ENCODE assay signal across 9 cellular contexts in the genomic region with DNA sequence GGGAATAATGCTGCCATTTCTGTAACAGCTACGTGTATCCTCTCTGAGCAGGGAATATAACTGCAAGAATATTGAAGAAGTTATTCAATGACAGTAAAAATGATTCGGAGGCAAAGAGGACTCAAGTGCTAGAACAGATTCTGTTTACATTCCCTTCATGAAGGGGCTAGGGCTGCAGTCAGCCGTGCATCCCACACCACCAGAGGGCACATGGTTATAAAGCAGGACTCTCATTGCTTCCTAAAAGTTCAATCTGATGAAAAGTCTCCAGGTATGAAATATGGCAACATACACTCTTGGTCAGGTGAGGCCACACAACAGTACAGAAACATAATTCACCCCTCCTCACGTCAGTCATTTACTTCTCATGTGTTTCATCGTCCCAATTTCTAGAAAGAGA. TPM values are rescaled to one million over a fixed set of nuclear protein-coding genes. Genes with fewer than 3 reads are reported as not detected.
DNase-seq lines count a peak whose midpoint lies in the region; ATAC-seq, FAIRE-seq and TF ChIP-seq lines count a peak whose summit lies in the region.
"Had no signal": no experiment of that assay in that cellular context is flagged by ENCODE, and none has a peak within 500 bp of the region (broad histone marks: within the 10 kb centered on the region; RNA-seq: fewer than 3 reads in every experiment).

No MANE protein-coding gene starts in this region.

- CTCF ChIA-PET in CD4-positive, alpha-beta memory T cell (lab: Charles Lee; ENCODE audit: partially characterized antibody), result interaction anchor here (1.6 to 1.8 kb wide), 2 partner anchors 82 to 167 kb away, joined by 3 to 4 read pairs; no protein-coding TSS in a partner anchor

- no peaks in the 10 kb centered on the region for H3K9me3 ChIP-seq in CD4-positive, alpha-beta memory T cell (ENCODE audit: control insufficient read depth in 1 of 2, low read length in 2 of 2)

- no peak overlapping the region for H3K27ac ChIP-seq in CD4-positive, alpha-beta memory T cell (ENCODE audit: low read depth, low read length)

- no peaks in the 10 kb centered on the region for H3K9me3 Mint-ChIP-seq in CD4-positive, alpha-beta memory T cell
- H3K9me3 Mint-ChIP-seq in activated naive CD4-positive, alpha-beta T cell treated with anti-CD3 and anti-CD28 coated beads, Interleukin-2, amount 50 U/mL, for 24 hours, result no peaks in the 10 kb centered on the region
- H3K9me3 Mint-ChIP-seq: activated T-helper 17 cell treated with anti-CD3 and anti-CD28 coated beads, Interleukin-2, amount 50 U/mL, for 72 hours; stimulated activated naive CD8-positive, alpha-beta T cell treated with anti-CD3 and anti-CD28 coated beads, Interleukin-15, Interleukin-2, amounts not matched to agents 100 ng/mL and 50 ng/mL, for 24 hours had no signal

- ATAC-seq in left lobe of liver (peak; percentile 83), GM18505 (IDR thresholded peaks at IDR 0.05; ENCODE audit: unreplicated experiment) (no peak)
- ATAC-seq: activated T-helper 17 cell treated with anti-CD3 and anti-CD28 coated beads, Interleukin-2, amount 50 U/mL, for 72 hours had no signal

- POLR2A ChIA-PET in CD4-positive, alpha-beta memory T cell (lab: Charles Lee; ENCODE audit: partially characterized antibody), result no interaction called here

- in situ Hi-C loops in G401 (cut with HindIII; ENCODE audit: low sequenced_read_pairs), result no loop called here

- no peaks in the 10 kb centered on the region for H3K27me3 ChIP-seq in CD4-positive, alpha-beta memory T cell (ENCODE audit: insufficient read depth, low read length)

- DNase-seq in CD4-positive, alpha-beta memory T cell, result peak in 2 of 5 donors; percentile 8 to 12
- no peak for DNase-seq in H54 (ENCODE audit: insufficient read length, low spot score)
- DNase-seq in left lobe of liver (ENCODE audit: low spot score), result no peak
- no peak for DNase-seq in G401 (ENCODE audit: low spot score)
- DNase-seq in SW 1271 (lab: John Stamatoyannopoulos, UW), result no peak

- no peak overlapping the region for H3K4me3 ChIP-seq in CD4-positive, alpha-beta memory T cell (ENCODE audit: low read length in 2 of 2)

- peaks cover 45 to 77% of the 10 kb centered on the region in 2 donors for H3K36me3 Mint-ChIP-seq in CD4-positive, alpha-beta memory T cell
- H3K36me3 Mint-ChIP-seq in activated naive CD4-positive, alpha-beta T cell treated with anti-CD3 and anti-CD28 coated beads, Interleukin-2, amount 50 U/mL, for 24 hours, result peaks cover 5% of the 10 kb centered on the region

- peaks cover 0 to 5% (median 1%) of the 10 kb centered on the region in 4 donors for H3K4me1 Mint-ChIP-seq in CD4-positive, alpha-beta memory T cell
- no peaks in the 10 kb centered on the region for H3K4me1 Mint-ChIP-seq in activated naive CD4-positive, alpha-beta T cell treated with anti-CD3 and anti-CD28 coated beads, Interleukin-2, amount 50 U/mL, for 24 hours
- H3K4me1 Mint-ChIP-seq: activated T-helper 17 cell treated with anti-CD3 and anti-CD28 coated beads, Interleukin-2, amount 50 U/mL, for 72 hours had no signal

- TF ChIP-seq POLR2A in H54 (IDR thresholded peaks at IDR 0.05; ENCODE audit: low read depth, low read length) (no peak), GM18505 (IDR thresholded peaks at IDR 0.05; ENCODE audit: borderline replicate concordance, extremely low read depth, insufficient read depth, insufficient read length) (no peak)

- peak overlapping the region in 4 of 7 donors; percentile 27 to 69 (median 66) for H3K27ac Mint-ChIP-seq in CD4-positive, alpha-beta memory T cell
- H3K27ac Mint-ChIP-seq in activated naive CD4-positive, alpha-beta T cell treated with anti-CD3 and anti-CD28 coated beads, Interleukin-2, amount 50 U/mL, for 24 hours, result peak overlapping the region; percentile 35
- H3K27ac Mint-ChIP-seq: activated T-helper 17 cell treated with anti-CD3 and anti-CD28 coated beads, Interleukin-2, amount 50 U/mL, for 72 hours; stimulated activated naive CD8-positive, alpha-beta T cell treated with anti-CD3 and anti-CD28 coated beads, Interleukin-15, Interleukin-2, amounts not matched to agents 100 ng/mL and 50 ng/mL, for 24 hours had no signal

- intact Hi-C loops in CD4-positive, alpha-beta memory T cell (cut with micrococcal nuclease), result loop anchor here (1.0 kb wide), 1 partner anchor 81 kb away; no protein-coding TSS in a partner anchor

- H3K4me3 Mint-ChIP-seq in CD4-positive, alpha-beta memory T cell, result no peak overlapping the region
- H3K4me3 Mint-ChIP-seq in activated naive CD4-positive, alpha-beta T cell treated with anti-CD3 and anti-CD28 coated beads, Interleukin-2, amount 50 U/mL, for 24 hours, result no peak overlapping the region
- H3K4me3 Mint-ChIP-seq: activated T-helper 17 cell treated with anti-CD3 and anti-CD28 coated beads, Interleukin-2, amount 50 U/mL, for 72 hours; stimulated activated naive CD8-positive, alpha-beta T cell treated with anti-CD3 and anti-CD28 coated beads, Interleukin-15, Interleukin-2, amounts not matched to agents 100 ng/mL and 50 ng/mL, for 24 hours had no signal

- FAIRE-seq in H54 (lab: Jason Lieb, UNC), result peak; percentile 20

- H3K27me3 Mint-ChIP-seq in CD4-positive, alpha-beta memory T cell, result no peaks in the 10 kb centered on the region
- no peaks in the 10 kb centered on the region for H3K27me3 Mint-ChIP-seq in activated naive CD4-positive, alpha-beta T cell treated with anti-CD3 and anti-CD28 coated beads, Interleukin-2, amount 50 U/mL, for 24 hours
- H3K27me3 Mint-ChIP-seq: activated T-helper 17 cell treated with anti-CD3 and anti-CD28 coated beads, Interleukin-2, amount 50 U/mL, for 72 hours; stimulated activated naive CD8-positive, alpha-beta T cell treated with anti-CD3 and anti-CD28 coated beads, Interleukin-15, Interleukin-2, amounts not matched to agents 100 ng/mL and 50 ng/mL, for 24 hours had no signal

- H3K36me3 ChIP-seq in CD4-positive, alpha-beta memory T cell (ENCODE audit: insufficient read depth, low read length), result peaks cover 82% of the 10 kb centered on the region

- H3K4me1 ChIP-seq in CD4-positive, alpha-beta memory T cell (ENCODE audit: insufficient read depth, low read length), result no peaks in the 10 kb centered on the region

RNA-seq across cellular contexts. Expression of a gene that starts 34.0 kb away (rescaled TPM):
- 10 to 100 TPM; 41.4 to 45.0 TPM for total RNA-seq in CD4-positive, alpha-beta memory T cell
- polyA plus RNA-seq in CD4-positive, alpha-beta memory T cell, result 10 to 100 TPM in 1 of 2 donors, 1 to 10 TPM in 1; 3.0 to 15.7 TPM
- 7.7 TPM for total RNA-seq in left lobe of liver
- total RNA-seq in G401 (2014; rRNA removed; shearing (Covaris generic)), result 12.9 and 38.3 TPM in 2 replicates

RNA-seq across cellular contexts. Expression of a gene that starts 53.7 kb away (rescaled TPM):
- 10 to 100 TPM; 24.0 TPM for total RNA-seq in CD4-positive, alpha-beta memory T cell
- polyA plus RNA-seq in CD4-positive, alpha-beta memory T cell, result 10 to 100 TPM; 23.6 to 48.1 TPM
- total RNA-seq in left lobe of liver, result 8.8 TPM
- 31.0 and 34.9 TPM in 2 replicates for total RNA-seq in G401 (2014; rRNA removed; shearing (Covaris generic))
